8 cellular contexts compared by ENCODE assay signal in the genomic region with DNA sequence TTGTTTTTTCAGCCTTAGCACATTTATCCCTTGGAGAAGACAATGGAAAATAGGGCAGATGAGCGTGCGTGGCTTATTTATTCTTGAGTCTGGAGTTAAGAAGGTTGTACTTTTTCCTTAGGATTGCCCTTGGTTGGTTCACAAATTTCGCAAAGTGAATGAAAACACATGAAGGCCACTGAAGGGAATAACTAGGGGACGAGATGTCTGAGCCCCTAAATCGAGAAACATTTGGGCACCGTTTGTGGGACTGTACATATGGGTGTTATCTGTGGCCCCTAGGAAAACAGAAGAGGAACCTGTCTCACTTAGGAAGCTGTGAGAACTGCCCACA. TPM values are rescaled to one million over a fixed set of nuclear protein-coding genes. Genes with fewer than 3 reads are reported as not detected.
DNase-seq lines count a peak whose midpoint lies in the region; ATAC-seq and TF ChIP-seq lines count a peak whose summit lies in the region.

No MANE protein-coding gene starts in this region.

- no peak for TF ChIP-seq EP300 in upper lobe of left lung (IDR thresholded peaks at IDR 0.05)

- no peak for TF ChIP-seq POLR2A in upper lobe of left lung (IDR thresholded peaks at IDR 0.05)

- no peak for TF ChIP-seq CTCF in left ventricle myocardium inferior (IDR thresholded peaks at IDR 0.05; ENCODE audit: borderline replicate concordance)
- TF ChIP-seq CTCF in upper lobe of left lung (IDR thresholded peaks at IDR 0.05) = no peak
- no peak for TF ChIP-seq CTCF in RWPE1 (conservative IDR thresholded peaks at IDR 0.05; ENCODE audit: low read depth)
- no peak for TF ChIP-seq CTCF in GM10266 (IDR thresholded peaks at IDR 0.05; ENCODE audit: control insufficient read depth, insufficient read depth, low read depth, missing control alignments)

- H3K36me3 ChIP-seq in left ventricle myocardium inferior = no peaks in the 10 kb centered on the region
- no peaks in the 10 kb centered on the region for H3K36me3 ChIP-seq in upper lobe of left lung

- H3K4me3 ChIP-seq in left ventricle myocardium inferior (peak overlapping the region; percentile 74), upper lobe of left lung (peak overlapping the region in 3 of 4 donors; percentile 50 to 65 (median 56))

- H3K4me1 Mint-ChIP-seq in activated CD8-positive, alpha-beta T cell treated with anti-CD3 and anti-CD28 coated beads, Interleukin-2, amount 10 ng/mL, durations not matched to agents 7 days and 5 days (ENCODE audit: low read depth) = peaks cover 42% of the 10 kb centered on the region
- peaks cover 48 to 53% of the 10 kb centered on the region in 2 donors for H3K4me1 Mint-ChIP-seq in immature natural killer cell

- ATAC-seq in left cardiac atrium (no peak), upper lobe of left lung (ENCODE audit: low FRiP score in 2 of 2) (no peak), GM18861 (IDR thresholded peaks at IDR 0.05; ENCODE audit: unreplicated experiment) (no peak)
- no peak for ATAC-seq in activated CD8-positive, alpha-beta T cell treated with anti-CD3 and anti-CD28 coated beads, Interleukin-2, amount 10 ng/mL, durations not matched to agents 7 days and 5 days

- H3K4me1 ChIP-seq in left ventricle myocardium inferior (peaks cover 43% of the 10 kb centered on the region), upper lobe of left lung (peaks cover 13 to 43% (median 22%) of the 10 kb centered on the region in 4 donors)

- H3K27ac ChIP-seq in left ventricle myocardium inferior (replicated peaks) = no peak overlapping the region
- H3K27ac ChIP-seq in upper lobe of left lung = no peak overlapping the region
- H3K27ac ChIP-seq in RWPE1 = no peak overlapping the region

- CTCF ChIA-PET in activated CD8-positive, alpha-beta T cell treated with anti-CD3 and anti-CD28 coated beads, Interleukin-2, amount 10 ng/mL, durations not matched to agents 7 days and 5 days (lab: Charles Lee) = interaction anchor here (2.2 kb wide), 1 partner anchor 73 kb away, joined by 6 read pairs; no protein-coding TSS in a partner anchor
- CTCF ChIA-PET in RWPE1 (lab: Yijun Ruan, JAX) = interaction anchor here (0.7 kb wide), 1 partner anchor 19 kb away, joined by 4 read pairs; no protein-coding TSS in a partner anchor

- POLR2A ChIA-PET in activated CD8-positive, alpha-beta T cell treated with anti-CD3 and anti-CD28 coated beads, Interleukin-2, amount 10 ng/mL, durations not matched to agents 7 days and 5 days (lab: Charles Lee) = no interaction called here
- POLR2A ChIA-PET in RWPE1 (lab: Yijun Ruan, JAX; ENCODE audit: low non-redundant PET) = no interaction called here

- DNase-seq in left ventricle myocardium inferior (no peak), left cardiac atrium (no peak), immature natural killer cell (no peak), upper lobe of left lung (no peak), RWPE1 (ENCODE audit: low spot score) (no peak), GM10266 (ENCODE audit: extremely low spot score) (no peak)
- DNase-seq in activated CD8-positive, alpha-beta T cell treated with anti-CD3 and anti-CD28 coated beads, Interleukin-2, amount 10 ng/mL, durations not matched to agents 7 days and 5 days = no peak

- H3K27ac Mint-ChIP-seq in activated CD8-positive, alpha-beta T cell treated with anti-CD3 and anti-CD28 coated beads, Interleukin-2, amount 10 ng/mL, durations not matched to agents 7 days and 5 days = no peak overlapping the region
- peak overlapping the region in 2 of 6 donors; percentile 90 to 91 for H3K27ac Mint-ChIP-seq in immature natural killer cell

- H3K9me3 ChIP-seq in left ventricle myocardium inferior (replicated peaks) = no peaks in the 10 kb centered on the region
- no peaks in the 10 kb centered on the region for H3K9me3 ChIP-seq in upper lobe of left lung

- intact Hi-C loops in left ventricle myocardium inferior (cut with micrococcal nuclease) (loop anchor here (5.0 kb wide), 1 partner anchor 39 kb away; no protein-coding TSS in a partner anchor), left cardiac atrium (cut with DNase I) (loop anchor here (5.0 kb wide), 3 partner anchors 39 to 106 kb away; no protein-coding TSS in a partner anchor)

- no peaks in the 10 kb centered on the region for H3K27me3 ChIP-seq in left ventricle myocardium inferior (ENCODE audit: low read depth)
- H3K27me3 ChIP-seq in upper lobe of left lung = no peaks in the 10 kb centered on the region

- H3K4me3 Mint-ChIP-seq in activated CD8-positive, alpha-beta T cell treated with anti-CD3 and anti-CD28 coated beads, Interleukin-2, amount 10 ng/mL, durations not matched to agents 7 days and 5 days = peak overlapping the region; percentile 78
- H3K4me3 Mint-ChIP-seq in immature natural killer cell = peak overlapping the region; percentile 85 to 96 (median 89)

- WGBS in upper lobe of left lung, 2 donors = 49 to 50% methylated on average over 6 of the region's 6 CpGs

- no peaks in the 10 kb centered on the region for H3K9me3 Mint-ChIP-seq in activated CD8-positive, alpha-beta T cell treated with anti-CD3 and anti-CD28 coated beads, Interleukin-2, amount 10 ng/mL, durations not matched to agents 7 days and 5 days (ENCODE audit: insufficient read depth)
- no peaks in the 10 kb centered on the region for H3K9me3 Mint-ChIP-seq in immature natural killer cell

- H3K36me3 Mint-ChIP-seq in activated CD8-positive, alpha-beta T cell treated with anti-CD3 and anti-CD28 coated beads, Interleukin-2, amount 10 ng/mL, durations not matched to agents 7 days and 5 days (ENCODE audit: low read depth) = no peaks in the 10 kb centered on the region
- no peaks in the 10 kb centered on the region for H3K36me3 Mint-ChIP-seq in immature natural killer cell

- no peaks in the 10 kb centered on the region for H3K27me3 Mint-ChIP-seq in activated CD8-positive, alpha-beta T cell treated with anti-CD3 and anti-CD28 coated beads, Interleukin-2, amount 10 ng/mL, durations not matched to agents 7 days and 5 days (ENCODE audit: low read depth)
- peaks cover 27 to 48% (median 43%) of the 10 kb centered on the region in 3 donors for H3K27me3 Mint-ChIP-seq in immature natural killer cell (ENCODE audit: low read depth in 3 of 3)

RNA-seq across cellular contexts. Expression of a gene that starts 19.4 kb away (rescaled TPM):
- 17.8 TPM for total RNA-seq in left ventricle myocardium inferior
- 10 to 100 TPM; 20.7 to 25.3 TPM for total RNA-seq in left cardiac atrium
- total RNA-seq in activated CD8-positive, alpha-beta T cell treated with anti-CD3 and anti-CD28 coated beads, Interleukin-2, amount 10 ng/mL, durations not matched to agents 7 days and 5 days = 10 to 100 TPM; 58.3 to 60.1 TPM
- polyA plus RNA-seq in immature natural killer cell = 10 to 100 TPM; 30.2 to 51.1 (median 43.0) TPM
- 10 to 100 TPM; 45.8 to 90.1 (median 55.5) TPM for total RNA-seq in upper lobe of left lung
